ENCODE assay signal across 8 cellular contexts in the genomic region with DNA sequence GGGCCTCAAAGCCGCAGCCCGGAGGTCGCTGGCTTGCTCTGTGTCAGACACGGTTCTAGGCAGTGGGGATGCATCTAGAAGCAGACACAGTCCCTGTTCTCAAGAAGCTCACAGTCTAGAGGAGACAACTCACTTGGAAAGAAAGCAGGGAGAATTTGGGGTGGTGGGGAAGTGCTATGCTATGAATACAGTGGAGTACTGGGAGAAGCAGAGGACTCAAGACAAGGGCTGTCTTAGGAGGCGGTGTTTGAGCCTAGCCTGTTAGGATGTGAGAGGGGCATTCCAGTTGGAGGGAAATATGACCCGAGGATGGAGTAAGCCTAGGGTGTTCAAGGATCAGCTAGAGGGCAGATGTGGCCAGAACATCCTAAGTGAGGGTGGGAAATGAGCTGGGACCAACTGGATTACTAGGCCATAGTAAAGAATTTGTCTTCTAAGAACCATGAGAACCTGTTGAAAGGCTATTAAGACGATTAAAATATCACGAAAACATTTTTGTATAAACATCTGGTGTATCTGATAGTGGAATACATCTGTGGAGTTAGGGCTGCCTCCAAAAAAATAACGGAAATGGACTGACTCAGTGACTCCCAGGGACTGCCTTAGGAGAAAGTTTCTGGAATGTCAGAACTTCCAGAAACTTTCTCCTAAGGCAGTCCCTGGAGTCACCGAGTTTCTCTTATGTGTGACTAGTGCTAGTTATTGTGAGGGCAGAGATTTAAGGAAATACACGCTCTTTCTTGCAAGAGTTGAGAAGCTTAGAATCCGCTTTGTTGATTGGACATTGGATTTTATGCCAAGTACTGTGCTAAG. TPM values are rescaled to one million over a fixed set of nuclear protein-coding genes. Genes with fewer than 3 reads are reported as not detected.
DNase-seq lines count a peak whose midpoint lies in the region; ATAC-seq, FAIRE-seq and TF ChIP-seq lines count a peak whose summit lies in the region.

No MANE protein-coding gene starts in this region.

- H3K9me3 ChIP-seq in CD4-positive, alpha-beta T cell (ENCODE audit: control insufficient read depth, low read length) = no peaks in the 10 kb centered on the region
- no peaks in the 10 kb centered on the region for H3K9me3 ChIP-seq in SJSA1 (replicated peaks)
- no peaks in the 10 kb centered on the region for H3K9me3 ChIP-seq in endothelial cell of umbilical vein (replicated peaks; ENCODE audit: control insufficient read depth, insufficient read depth, low read length)
- H3K9me3 ChIP-seq in mononuclear cell (ENCODE audit: low read depth, low read length) = no peaks in the 10 kb centered on the region
- H3K9me3 ChIP-seq in vagina = no peaks in the 10 kb centered on the region

- FAIRE-seq in endothelial cell of umbilical vein (lab: Jason Lieb, UNC) = peak; percentile 72

- H3K9me3 Mint-ChIP-seq in CD4-positive, alpha-beta T cell = no peaks in the 10 kb centered on the region

- peaks cover 83% of the 10 kb centered on the region for H3K4me1 Mint-ChIP-seq in CD4-positive, alpha-beta T cell (ENCODE audit: low read depth)

- POLR2A ChIA-PET in CD4-positive, alpha-beta T cell (lab: Charles Lee) = interaction anchor here (1.2 to 2.4 kb wide), 6 partner anchors 9 to 963 kb away, joined by 5 to 11 read pairs (median 7); a partner anchor contains a TSS
- POLR2A ChIA-PET in endothelial cell of umbilical vein (lab: Charles Lee) = no interaction called here

- H3K36me3 Mint-ChIP-seq in CD4-positive, alpha-beta T cell (ENCODE audit: low read depth) = peaks cover 55% of the 10 kb centered on the region

- peaks cover 21% of the 10 kb centered on the region for H3K36me3 ChIP-seq in SJSA1
- peaks cover 0 to 2% of the 10 kb centered on the region in 2 experiments for H3K36me3 ChIP-seq in endothelial cell of umbilical vein (ENCODE audit: control insufficient read depth in 2 of 2, extremely low read depth in 1 of 2, insufficient read depth in 2 of 2, low read length in 2 of 2)
- no peaks in the 10 kb centered on the region for H3K36me3 ChIP-seq in vagina

- no peaks in the 10 kb centered on the region for H3K9me1 ChIP-seq in endothelial cell of umbilical vein (replicated peaks; ENCODE audit: control insufficient read depth, extremely low read depth, insufficient read depth, low read length)

- peak overlapping the region; percentile 92 for H3K27ac ChIP-seq in CD4-positive, alpha-beta T cell (ENCODE audit: low read depth, low read length)
- peak overlapping the region; percentile 82 for H3K27ac ChIP-seq in SJSA1
- peak overlapping the region; percentile 98 for H3K27ac ChIP-seq in endothelial cell of umbilical vein (ENCODE audit: insufficient read depth, low read depth, low read length)
- H3K27ac ChIP-seq in vagina = peak overlapping the region; percentile 96

- H3K9ac ChIP-seq in endothelial cell of umbilical vein (replicated peaks; ENCODE audit: extremely low read depth, insufficient read depth, low read length) = peak overlapping the region; percentile 98

- H3K27me3 Mint-ChIP-seq in CD4-positive, alpha-beta T cell = no peaks in the 10 kb centered on the region

- peaks cover 9% of the 10 kb centered on the region for H4K20me1 ChIP-seq in endothelial cell of umbilical vein (replicated peaks; ENCODE audit: control insufficient read depth, extremely low read depth, insufficient read depth, low read length)

- H3K4me3 Mint-ChIP-seq in CD4-positive, alpha-beta T cell = peak overlapping the region; percentile 100

- H3K4me3 ChIP-seq in SJSA1 (peak overlapping the region; percentile 71), endothelial cell of umbilical vein (replicated peaks in 1 of 3; ENCODE audit: insufficient read depth in 1 of 3, low read depth in 1 of 3, low read length in 3 of 3) (peak overlapping the region; percentile 77 to 100 (median 88)), mononuclear cell (ENCODE audit: low read length) (peak overlapping the region; percentile 65), vagina (peak overlapping the region; percentile 89 to 98)

- TF ChIP-seq POLR2A in endothelial cell of umbilical vein (IDR thresholded peaks at IDR 0.05; ENCODE audit: low read depth, low read length) = peak; percentile 17
- TF ChIP-seq POLR2A in vagina (IDR thresholded peaks at IDR 0.05) = peak in 1 of 2 donors; percentile 10

- peak overlapping the region; percentile 99 for H3K27ac Mint-ChIP-seq in CD4-positive, alpha-beta T cell

- dilution Hi-C loops in endothelial cell of umbilical vein (cut with MboI; ENCODE audit: extremely low pct_ligation_motif_present, low sequenced_read_pairs) = no loop called here

- intact Hi-C loops in CD4-positive, alpha-beta T cell (cut with DNase I, micrococcal nuclease) = loop anchor here in 1 of 2 experiments (2.0 to 10.0 kb wide), 8 partner anchors 33 to 1495 kb away; a partner anchor contains a TSS
- intact Hi-C loops in endothelial cell of umbilical vein (cut with micrococcal nuclease) = loop anchor here (1.0 kb wide), 2 partner anchors 34 to 89 kb away; no protein-coding TSS in a partner anchor
- intact Hi-C loops in vagina (cut with DNase I) = loop anchor here (10.0 kb wide), 1 partner anchor 85 kb away; no protein-coding TSS in a partner anchor

- H3K4me1 ChIP-seq in SJSA1 (replicated peaks) (peaks cover 32% of the 10 kb centered on the region), endothelial cell of umbilical vein (ENCODE audit: control insufficient read depth, extremely low read depth, insufficient read depth, low read length) (peaks cover 37% of the 10 kb centered on the region), mononuclear cell (ENCODE audit: insufficient read depth, low read length) (peaks cover 24% of the 10 kb centered on the region), vagina (peaks cover 49% of the 10 kb centered on the region)

- H3K4me2 ChIP-seq in endothelial cell of umbilical vein (ENCODE audit: insufficient read depth, low read length) = peak overlapping the region; percentile 95

- peak overlapping the region; percentile 87 for H2AFZ ChIP-seq in endothelial cell of umbilical vein (ENCODE audit: low read depth, low read length)

- BruUV-seq in endothelial cell of umbilical vein (replicated peaks; lab: Mats Ljungman, UMichigan) = no TSS peak

- no peaks in the 10 kb centered on the region for H3K27me3 ChIP-seq in CD4-positive, alpha-beta T cell (ENCODE audit: control insufficient read depth, insufficient read depth, low read length)
- H3K27me3 ChIP-seq in SJSA1 (replicated peaks) (no peaks in the 10 kb centered on the region), endothelial cell of umbilical vein (ENCODE audit: control insufficient read depth in 2 of 2, insufficient read depth in 2 of 2, low read length in 2 of 2) (no peaks in the 10 kb centered on the region), mononuclear cell (ENCODE audit: insufficient read depth, low read length) (no peaks in the 10 kb centered on the region), vagina (no peaks in the 10 kb centered on the region)

- CTCF ChIA-PET in CD4-positive, alpha-beta T cell (lab: Charles Lee) = interaction anchor here (0.7 to 1.9 kb wide), 4 partner anchors 9 to 34 kb away, joined by 3 to 4 read pairs (median 3); no protein-coding TSS in a partner anchor
- CTCF ChIA-PET in endothelial cell of umbilical vein (lab: Charles Lee) = interaction anchor here (0.7 to 1.9 kb wide), 8 partner anchors 16 to 89 kb away, joined by 3 to 15 read pairs (median 6); no protein-coding TSS in a partner anchor

- H3K79me2 ChIP-seq in endothelial cell of umbilical vein (ENCODE audit: control insufficient read depth, insufficient read depth, low read length) = peaks cover 70% of the 10 kb centered on the region

- ATAC-seq in CD4-positive, alpha-beta T cell (ENCODE audit: poor library complexity) = peak; percentile 40
- peak; percentile 18 for ATAC-seq in GM19043 (IDR thresholded peaks at IDR 0.05; ENCODE audit: low read depth, unreplicated experiment)
- peak; percentile 32 for ATAC-seq in HG03439 (IDR thresholded peaks at IDR 0.05; ENCODE audit: unreplicated experiment)

- no peak for DNase-seq in CD4-positive, alpha-beta T cell
- peak; percentile 50 to 63 for DNase-seq in SJSA1 (ENCODE audit: low read depth in 1 of 2, low spot score in 2 of 2)
- peak; percentile 78 for DNase-seq in endothelial cell of umbilical vein (ENCODE audit: low read depth, low spot score)
- peak in 1 of 2 donors; percentile 92 for DNase-seq in vagina (ENCODE audit: extremely low spot score in 2 of 2)
- no peak for DNase-seq in NCI-H774 (lab: John Stamatoyannopoulos, UW)

- TF ChIP-seq CTCF in CD4-positive, alpha-beta T cell (IDR thresholded peaks at IDR 0.05) = no peak
- TF ChIP-seq CTCF in endothelial cell of umbilical vein (IDR thresholded peaks at IDR 0.05; ENCODE audit: extremely low read depth in 1 of 2, insufficient read depth in 1 of 2, low read depth in 1 of 2, low read length in 2 of 2) (no peak), vagina (IDR thresholded peaks at IDR 0.05) (no peak)

TF ChIP-seq in endothelial cell of umbilical vein, 7 proteins besides CTCF, POLR2A, EP300 and RAD21:
- no peak for TF ChIP-seq EZH2 (IDR thresholded peaks at IDR 0.05; ENCODE audit: borderline replicate concordance, low read depth, low read length, severe bottlenecking)
- TF ChIP-seq FOS (IDR thresholded peaks at IDR 0.05; ENCODE audit: borderline replicate concordance, insufficient read depth, low read length) = peak; percentile 34
TF ChIP-seq in endothelial cell of umbilical vein: peak in this region for 1.

RNA-seq across cellular contexts. Expression of a gene that starts 1.1 kb away (rescaled TPM):
- total RNA-seq in CD4-positive, alpha-beta T cell = 10 to 100 TPM; 37.6 to 38.7 TPM
- 24.0 and 28.3 TPM in 2 replicates for total RNA-seq in SJSA1 (2014; rRNA removed; shearing (Covaris generic))
- 108 and 109 TPM in 2 replicates for total RNA-seq in endothelial cell of umbilical vein
- polyA plus RNA-seq in endothelial cell of umbilical vein = 26.3 and 29.7 TPM in 2 replicates
- polyA plus RNA-seq in endothelial cell of umbilical vein (2011; cell fraction: cytosol; rRNA removed) = 35.6 and 36.6 TPM in 2 replicates
- 57.1 and 71.9 TPM in 2 replicates for polyA plus RNA-seq in endothelial cell of umbilical vein (2011; cell fraction: nucleus; rRNA removed)
- 65.7 and 80.5 TPM in 2 replicates for polyA plus RNA-seq in endothelial cell of umbilical vein (2012)
- 51.8 and 62.6 TPM in 2 replicates for polyA minus RNA-seq in endothelial cell of umbilical vein
- polyA minus RNA-seq in endothelial cell of umbilical vein (2011; cell fraction: cytosol; rRNA and poly(A)+ RNA removed) = 23.5 TPM
- polyA minus RNA-seq in endothelial cell of umbilical vein (2011; cell fraction: nucleus; rRNA and poly(A)+ RNA removed) = 78.0 and 133 TPM in 2 replicates
- 36.1 TPM for total RNA-seq in mononuclear cell
- 51.3 TPM for total RNA-seq in vagina

Comparison
In these comparisons a context has a peak if more than half of its experiments do, and no peak if none do; other contexts are left out.
1. DNase-seq: peak in SJSA1 (2 of 2) and endothelial cell of umbilical vein (single experiment); none in CD4-positive, alpha-beta T cell (0 of 10) and NCI-H774 (single experiment).
2. Peak in every context shown above with its lines, with median percentiles within 50 percentile points of each other: ATAC-seq, H3K27ac ChIP-seq and H3K4me3 ChIP-seq.